ENCODE assay signal across 18 cellular contexts in the genomic region with DNA sequence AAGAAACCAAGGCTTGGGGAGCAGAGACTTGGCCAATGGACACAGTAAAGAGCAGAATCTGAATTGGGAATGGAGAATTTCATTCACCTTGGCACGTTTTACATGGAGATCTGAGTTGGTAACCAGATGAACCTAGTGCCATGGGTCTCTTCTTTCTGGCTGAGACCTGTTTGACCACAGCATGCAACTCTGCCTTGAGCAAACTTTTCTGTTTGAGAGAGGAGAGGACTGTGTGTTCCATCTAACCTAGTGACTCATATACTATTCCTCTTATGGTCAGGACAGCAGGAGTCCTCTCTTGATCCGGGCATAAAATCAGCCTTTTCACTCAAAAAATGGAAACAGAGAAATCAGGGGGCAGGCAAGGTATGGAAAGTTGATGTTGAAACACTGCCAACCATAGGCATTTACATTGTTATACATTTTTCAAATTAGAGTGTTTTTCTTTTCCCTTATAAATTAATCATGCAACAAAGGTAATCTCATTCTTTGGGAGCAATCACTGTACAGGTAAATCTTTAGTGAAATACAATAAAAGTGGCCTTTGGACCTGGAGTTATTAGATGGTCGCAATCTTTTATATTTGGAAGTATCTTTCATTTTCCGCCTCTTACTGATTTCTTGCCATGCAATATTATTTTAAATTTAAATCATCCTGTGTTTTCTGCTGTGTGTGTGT.
DNase-seq lines count a peak whose midpoint lies in the region; ATAC-seq, FAIRE-seq and TF ChIP-seq lines count a peak whose summit lies in the region.
"Had no signal": no experiment of that assay in that cellular context is flagged by ENCODE, and none has a peak within 500 bp of the region (broad histone marks: within the 10 kb centered on the region; RNA-seq: fewer than 3 reads in every experiment).

No MANE protein-coding gene starts in this region.

- H3K4me3 ChIP-seq in IMR-90 (ENCODE audit: insufficient read depth, low read depth, low read length) = no peak overlapping the region
- no peak overlapping the region for H3K4me3 ChIP-seq in K562
- H3K4me3 ChIP-seq in small intestine (ENCODE audit: low read depth in 1 of 2, low read length in 2 of 2) = no peak overlapping the region
- H3K4me3 ChIP-seq: BLaER1, GM12878, lung, ovary had no signal

- in situ Hi-C loops in IMR-90 (cut with MboI; ENCODE audit: low sequenced_read_pairs) (no loop called here), K562 (cut with MboI) (no loop called here)

- peak overlapping the region; percentile 18 for H3K14ac ChIP-seq in IMR-90 (replicated peaks; ENCODE audit: low read depth, low read length)

- dilution Hi-C loops in IMR-90 (cut with HindIII; ENCODE audit: low sequenced_read_pairs, unreplicated experiment) = no loop called here

- H4K20me1 ChIP-seq in IMR-90 (ENCODE audit: insufficient read depth, low read length) = 0 out of 2 replicates have a peak, but pooled peaks cover 5% of the 10 kb centered on the region
- no peaks in the 10 kb centered on the region for H4K20me1 ChIP-seq in K562 (replicated peaks; ENCODE audit: control insufficient read depth, insufficient read depth, low read length)
- H4K20me1 ChIP-seq: BLaER1 had no signal

- no peaks in the 10 kb centered on the region for H3K79me2 ChIP-seq in K562 (ENCODE audit: control insufficient read depth, insufficient read depth, low read length)

- CTCF ChIA-PET in IMR-90 (lab: Yijun Ruan, JAX) (no interaction called here), K562 (lab: Yijun Ruan, JAX; ENCODE audit: low intra/inter-chr PET ratio) (no interaction called here)

- H4K8ac ChIP-seq in IMR-90 (ENCODE audit: low read depth in 2 of 2, low read length in 2 of 2) = peak overlapping the region; percentile 1 to 18; a peak in 1 of 4 replicates

- peak overlapping the region; percentile 59 for H3K4ac ChIP-seq in IMR-90 (ENCODE audit: low read depth, low read length)

- FAIRE-seq in K562 (lab: Jason Lieb, UNC) (no peak), small intestine (lab: Jason Lieb, UNC) (no peak)
- FAIRE-seq: GM12878 had no signal

- intact Hi-C loops in IMR-90 (cut with micrococcal nuclease) = loop anchor here (2.0 to 10.0 kb wide), 2 partner anchors 180 to 1504 kb away; no protein-coding TSS in a partner anchor
- intact Hi-C loops in K562 (cut with micrococcal nuclease) = no loop called here

- H3K9me3 ChIP-seq in IMR-90 (ENCODE audit: control insufficient read depth, insufficient read depth, low read length) (no peaks in the 10 kb centered on the region), K562 (replicated peaks; ENCODE audit: control insufficient read depth, insufficient read depth, low read depth, low read length) (no peaks in the 10 kb centered on the region), small intestine (ENCODE audit: control insufficient read depth, low read depth) (no peaks in the 10 kb centered on the region)
- H3K9me3 ChIP-seq: BLaER1, ovary had no signal

- no peak overlapping the region for H3K56ac ChIP-seq in IMR-90 (ENCODE audit: extremely low read depth, insufficient read depth, low read length)

- H3K36me3 ChIP-seq in IMR-90 (ENCODE audit: control insufficient read depth, insufficient read depth, low read length) (peaks cover 34% of the 10 kb centered on the region), K562 (ENCODE audit: control insufficient read depth, insufficient read depth, low read length) (no peaks in the 10 kb centered on the region), small intestine (ENCODE audit: control insufficient read depth in 2 of 2, insufficient read depth in 2 of 2, low read length in 2 of 2) (no peaks in the 10 kb centered on the region)
- H3K36me3 ChIP-seq: BLaER1, ovary had no signal

- H3K18ac ChIP-seq in IMR-90 (ENCODE audit: low read depth, low read length) = peak overlapping the region; percentile 71

- H2BK15ac ChIP-seq in IMR-90 (ENCODE audit: low read depth, low read length) = peak overlapping the region; percentile 67; the same call in 2 of the 3 replicates

- H3K9me1 ChIP-seq in IMR-90 (ENCODE audit: insufficient read depth, low read length) (peaks cover 24% of the 10 kb centered on the region), K562 (ENCODE audit: control insufficient read depth, insufficient read depth, low read length) (no peaks in the 10 kb centered on the region)

- H4K5ac ChIP-seq in IMR-90 (ENCODE audit: low read depth, low read length) = peak overlapping the region; percentile 22

- H4K91ac ChIP-seq in IMR-90 (ENCODE audit: insufficient read depth, low read depth, low read length) = peak overlapping the region; percentile 16; the same call in 1 of the 2 replicates

- no peak overlapping the region for H3K23ac ChIP-seq in IMR-90 (ENCODE audit: low read depth, low read length)

- POLR2A ChIA-PET in IMR-90 (lab: Charles Lee; ENCODE audit: unreplicated experiment) (no interaction called here), K562 (lab: Yijun Ruan, JAX) (no interaction called here)

- H2BK120ac ChIP-seq in IMR-90 (ENCODE audit: low read depth, low read length) = peak overlapping the region; percentile 67

- H2AK9ac ChIP-seq in IMR-90 (replicated peaks; ENCODE audit: low read depth, low read length, poor library complexity) = no peak overlapping the region

- no peak for TF ChIP-seq EP300 in K562 (IDR thresholded peaks at IDR 0.05; ENCODE audit: low read length)

- peak overlapping the region; percentile 87 for H2BK20ac ChIP-seq in IMR-90 (ENCODE audit: low read depth, low read length)

- WGBS in IMR-90 (ENCODE audit: extremely low coverage in 2 of 2, insufficient read length in 1 of 2), 2 experiments = 67% methylated on average over 1 of the region's 4 CpGs; no CpG with 5 or more reads in 1 of the 2 experiments
- WGBS in K562 (ENCODE audit: insufficient coverage, low coverage, missing lambda C conversion rate) = 0% methylated on average over 3 of the region's 4 CpGs
- WGBS in small intestine, 3 donors = 14 to 46% (median 32%) methylated on average over 4 of the region's 4 CpGs

- H3K4me2 ChIP-seq in IMR-90 (ENCODE audit: low read depth, low read length) (peak overlapping the region; percentile 8; the same call in 1 of the 2 replicates), K562 (ENCODE audit: insufficient read depth, low read length) (no peak overlapping the region)
- H3K4me2 ChIP-seq: BLaER1 had no signal

- H2AK5ac ChIP-seq in IMR-90 (ENCODE audit: low read depth, low read length) = peak overlapping the region; percentile 65

- no peaks in the 10 kb centered on the region for H3K79me1 ChIP-seq in IMR-90 (ENCODE audit: low read depth in 1 of 2, low read length in 2 of 2)

- DNase-seq in IMR-90 (peak; percentile 60), K562 (ENCODE audit: extremely low read depth in 1 of 4, low spot score in 3 of 4) (no peak), iris pigment epithelial cell (ENCODE audit: low read depth) (peak; percentile 80), small intestine (peak; percentile 73), GM03348 (ENCODE audit: low spot score) (no peak), omental fat pad (ENCODE audit: low spot score) (no peak), NCI-H748 (lab: John Stamatoyannopoulos, UW; ENCODE audit: unreplicated experiment) (no peak)
- DNase-seq: activated CD4-positive, alpha-beta T cell treated with anti-CD3 and anti-CD28 coated beads, Interleukin-2, amount 50 U/mL, for 4 hours; effector memory CD8-positive, alpha-beta T cell; hippocampal formation; NCI-H1105 treated with DMSO at 0.1 percent for 48 hours; NCI-H446 treated with DMSO at 0.1 percent for 48 hours; ovary had no signal

- TF ChIP-seq RAD21 in IMR-90 (IDR thresholded peaks at IDR 0.05; ENCODE audit: low read length) (no peak), K562 (CRISPR knock-in tag; conservative IDR thresholded peaks at IDR 0.05 in 1 of 2, IDR thresholded peaks at IDR 0.05 in 1 of 2) (no peak)

- peak overlapping the region; percentile 55; the same call in 1 of the 2 replicates for H3K27ac ChIP-seq in IMR-90 (ENCODE audit: insufficient read depth, low read length)
- no peak overlapping the region for H3K27ac ChIP-seq in K562 (ENCODE audit: extremely low read depth, low read depth, low read length)
- peak overlapping the region in 1 of 2 donors; percentile 47 for H3K27ac ChIP-seq in small intestine (ENCODE audit: low read depth in 1 of 2, low read length in 1 of 2)
- H3K27ac ChIP-seq: BLaER1, ovary had no signal

- H2AFZ ChIP-seq in IMR-90 (replicated peaks; ENCODE audit: low read length, poor library complexity) (no peak overlapping the region), K562 (ENCODE audit: low read depth, low read length) (no peak overlapping the region)

- TF ChIP-seq POLR2A in IMR-90 (IDR thresholded peaks at IDR 0.05; ENCODE audit: low read depth, low read length) (no peak), K562 (conservative IDR thresholded peaks at IDR 0.05) (no peak)

- H3K9ac ChIP-seq in IMR-90 (ENCODE audit: low read depth, low read length) (no peak overlapping the region), K562 (ENCODE audit: insufficient read depth in 1 of 2, low read depth in 2 of 2, low read length in 2 of 2) (no peak overlapping the region)
- H3K9ac ChIP-seq: BLaER1 had no signal

- BruUV-seq in IMR-90 (replicated peaks; lab: Mats Ljungman, UMichigan) (no TSS peak), K562 (replicated peaks; lab: Mats Ljungman, UMichigan) (no TSS peak)

- ATAC-seq in IMR-90 (ENCODE audit: low read depth) (peak; percentile 28; the same call in 1 of the 2 replicates), K562 (no peak), omental fat pad (ENCODE audit: low FRiP score) (no peak), HG03196 (IDR thresholded peaks at IDR 0.05; ENCODE audit: unreplicated experiment) (no peak)
- ATAC-seq: effector memory CD8-positive, alpha-beta T cell; GM12878; Panc1 had no signal

- H2BK5ac ChIP-seq in IMR-90 (ENCODE audit: low read depth, low read length, poor library complexity, severe bottlenecking) = peak overlapping the region; percentile 59

- TF ChIP-seq CTCF in IMR-90 (conservative IDR thresholded peaks at IDR 0.05; ENCODE audit: low read depth, low read length) = no peak
- TF ChIP-seq CTCF in K562 (IDR thresholded peaks at IDR 0.05 in 2 of 3, conservative IDR thresholded peaks at IDR 0.05 in 1 of 3; ENCODE audit: insufficient read depth in 2 of 3, low read depth in 1 of 3, low read length in 3 of 3) = no peak
- no peak for TF ChIP-seq CTCF in omental fat pad (IDR thresholded peaks at IDR 0.05)

- peaks cover 6% of the 10 kb centered on the region for H3K27me3 ChIP-seq in IMR-90 (ENCODE audit: control insufficient read depth, insufficient read depth, low read length)
- H3K27me3 ChIP-seq in K562 (ENCODE audit: control insufficient read depth in 2 of 2, insufficient read depth in 2 of 2, low read length in 2 of 2) = peaks cover 0 to 26% of the 10 kb centered on the region in 2 experiments; a peak in 3 of 5 replicates
- H3K27me3 ChIP-seq in small intestine (ENCODE audit: control insufficient read depth in 2 of 2, insufficient read depth in 2 of 2, low read length in 2 of 2) = no peaks in the 10 kb centered on the region
- H3K27me3 ChIP-seq: BLaER1, ovary had no signal

- H3K4me1 ChIP-seq in IMR-90 (ENCODE audit: control insufficient read depth, insufficient read depth, low read length) (peaks cover 30% of the 10 kb centered on the region), K562 (replicated peaks in 1 of 2; ENCODE audit: control insufficient read depth in 2 of 2, insufficient read depth in 2 of 2, low read length in 2 of 2) (no peaks in the 10 kb centered on the region; a peak in 1 of 5 replicates), small intestine (ENCODE audit: control insufficient read depth in 2 of 2, insufficient read depth in 1 of 2, low read depth in 1 of 2, low read length in 1 of 2) (peaks cover 0 to 11% of the 10 kb centered on the region in 2 donors)

Comparison
In these comparisons a context has a peak if more than half of its experiments do, and no peak if none do; other contexts are left out.
1. DNase-seq: peak in IMR-90 (single experiment), iris pigment epithelial cell (single experiment) and small intestine (single experiment); none in K562 (0 of 4), GM03348 (single experiment), omental fat pad (single experiment) and NCI-H748 (single experiment).